8 cellular contexts compared by ENCODE assay signal in genomic region chr13:99605417-99606321, GRCh38. TPM values are rescaled to one million over a fixed set of nuclear protein-coding genes. Genes with fewer than 3 reads are reported as not detected.
DNase-seq lines count a peak whose midpoint lies in the region; ATAC-seq, FAIRE-seq and TF ChIP-seq lines count a peak whose summit lies in the region.

No MANE protein-coding gene starts in this region.

- no peaks in the 10 kb centered on the region for H3K9me3 Mint-ChIP-seq in CD8-positive, alpha-beta T cell

- peaks cover 49% of the 10 kb centered on the region for H3K4me1 Mint-ChIP-seq in CD8-positive, alpha-beta T cell (ENCODE audit: low read depth)

- no peaks in the 10 kb centered on the region for H3K9me3 ChIP-seq in CD8-positive, alpha-beta T cell (ENCODE audit: low read length)
- H3K9me3 ChIP-seq in Panc1 (ENCODE audit: control insufficient read depth, insufficient read depth, low read depth, low read length) (no peaks in the 10 kb centered on the region), cardiac muscle cell (ENCODE audit: low read depth) (no peaks in the 10 kb centered on the region), pancreas (no peaks in the 10 kb centered on the region)

- in situ Hi-C loops in Panc1 (cut with HindIII; ENCODE audit: low pct_unique_long_range_greater_than_20kb, low sequenced_read_pairs), result no loop called here

- no peaks in the 10 kb centered on the region for H3K27me3 Mint-ChIP-seq in CD8-positive, alpha-beta T cell (ENCODE audit: low read depth)

- DNase-seq in CD8-positive, alpha-beta T cell, result peak in 6 of 7 experiments; percentile 33 to 72 (median 52)
- no peak for DNase-seq in Panc1 (ENCODE audit: low read depth, low spot score)
- peak; percentile 15 for DNase-seq in activated gamma-delta T cell (lab: John Stamatoyannopoulos, UW)
- peak; percentile 48 to 52 for DNase-seq in cardiac muscle cell (ENCODE audit: low read depth in 1 of 2, low spot score in 1 of 2)
- DNase-seq in pancreas, result peak; percentile 65 to 79 (median 71)
- DNase-seq in foreskin melanocyte, result no peak

- ATAC-seq in CD8-positive, alpha-beta T cell, result peak; percentile 48
- ATAC-seq in GM19438 (IDR thresholded peaks at IDR 0.05; ENCODE audit: low read depth, unreplicated experiment) (peak; percentile 65), HG03469 (IDR thresholded peaks at IDR 0.05; ENCODE audit: unreplicated experiment) (peak; percentile 42), Panc1 (peak; percentile 79), pancreas (peak; percentile 66 to 86 (median 78))

- CTCF ChIA-PET in CD8-positive, alpha-beta T cell (lab: Charles Lee), result interaction anchor here (0.8 to 1.8 kb wide), 11 partner anchors 10 to 912 kb away, joined by 3 to 6 read pairs (median 3); no protein-coding TSS in a partner anchor
- CTCF ChIA-PET in Panc1 (lab: Charles Lee), result no interaction called here

- H3K4me3 Mint-ChIP-seq in CD8-positive, alpha-beta T cell, result peak overlapping the region; percentile 92

- POLR2A ChIA-PET in CD8-positive, alpha-beta T cell (lab: Charles Lee), result interaction anchor here (0.6 to 1.8 kb wide), 7 partner anchors 20 to 1069 kb away, joined by 3 to 19 read pairs (median 3); partner anchors contain the start of gene TMTC4
- POLR2A ChIA-PET in Panc1 (lab: Charles Lee), result interaction anchor here (0.5 kb wide), 1 partner anchor 28 kb away, joined by 8 read pairs; no protein-coding TSS in a partner anchor

- H3K36me3 ChIP-seq in CD8-positive, alpha-beta T cell (ENCODE audit: insufficient read depth, low read length), result no peaks in the 10 kb centered on the region
- H3K36me3 ChIP-seq in Panc1 (ENCODE audit: control insufficient read depth, insufficient read depth, low read length), result peaks cover 2% of the 10 kb centered on the region; the same call in 1 of the 2 replicates
- H3K36me3 ChIP-seq in cardiac muscle cell, result no peaks in the 10 kb centered on the region
- H3K36me3 ChIP-seq in pancreas, result no peaks in the 10 kb centered on the region

- no peak for FAIRE-seq in pancreas (lab: Jason Lieb, UNC)

- peaks cover 31% of the 10 kb centered on the region for H3K4me1 ChIP-seq in CD8-positive, alpha-beta T cell (ENCODE audit: insufficient read depth, low read length)
- peaks cover 12% of the 10 kb centered on the region for H3K4me1 ChIP-seq in Panc1 (ENCODE audit: control insufficient read depth, insufficient read depth, low read length)
- H3K4me1 ChIP-seq in cardiac muscle cell (ENCODE audit: low read depth), result no peaks in the 10 kb centered on the region
- H3K4me1 ChIP-seq in pancreas, result peaks cover 0 to 5% (median 3%) of the 10 kb centered on the region in 3 donors

- no TSS peak for BruUV-seq in Panc1 (replicated peaks; lab: Mats Ljungman, UMichigan)

- peak overlapping the region; percentile 34 for H3K27ac ChIP-seq in CD8-positive, alpha-beta T cell (ENCODE audit: low read depth, low read length)
- peak overlapping the region; percentile 57 for H3K27ac ChIP-seq in Panc1 (ENCODE audit: low read length)
- peak overlapping the region; percentile 44 for H3K27ac ChIP-seq in cardiac muscle cell
- H3K27ac ChIP-seq in pancreas, result peak overlapping the region; percentile 78 to 92 (median 89)

- H3K36me3 Mint-ChIP-seq in CD8-positive, alpha-beta T cell, result no peaks in the 10 kb centered on the region

- H3K27me3 ChIP-seq in CD8-positive, alpha-beta T cell (ENCODE audit: insufficient read depth, low read length), result no peaks in the 10 kb centered on the region
- no peaks in the 10 kb centered on the region for H3K27me3 ChIP-seq in Panc1 (ENCODE audit: control insufficient read depth, insufficient read depth, low read length)
- H3K27me3 ChIP-seq in cardiac muscle cell, result peaks cover 4% of the 10 kb centered on the region
- H3K27me3 ChIP-seq in pancreas, result no peaks in the 10 kb centered on the region

- TF ChIP-seq CTCF in CD8-positive, alpha-beta T cell (IDR thresholded peaks at IDR 0.05), result no peak
- no peak for TF ChIP-seq CTCF in Panc1 (IDR thresholded peaks at IDR 0.05)
- peak; percentile 12 for TF ChIP-seq CTCF in cardiac muscle cell (IDR thresholded peaks at IDR 0.05; ENCODE audit: low read depth, low read length)
- no peak for TF ChIP-seq CTCF in pancreas (IDR thresholded peaks at IDR 0.05)

- peak overlapping the region; percentile 59 for H3K4me3 ChIP-seq in CD8-positive, alpha-beta T cell (ENCODE audit: low read depth, low read length)
- peak overlapping the region; percentile 68 to 75 for H3K4me3 ChIP-seq in Panc1 (ENCODE audit: low read depth in 2 of 2, low read length in 2 of 2)
- peak overlapping the region; percentile 26 for H3K4me3 ChIP-seq in cardiac muscle cell
- H3K4me3 ChIP-seq in pancreas, result peak overlapping the region; percentile 11 to 70 (median 62)

- 17 to 18% methylated on average over 18 of the region's 18 CpGs for WGBS in pancreas, 2 donors

- intact Hi-C loops in CD8-positive, alpha-beta T cell (cut with DNase I, micrococcal nuclease), result loop anchor here (1.0 to 10.0 kb wide), 13 partner anchors 43 to 1629 kb away; partner anchors contain the start of genes GGACT (in 1 of the 2), STK24 (in 1 of the 2), TM9SF2 (in 1 of the 2) and ZIC2 (in 1 of the 2)
- intact Hi-C loops in Panc1 (cut with micrococcal nuclease; ENCODE audit: unreplicated experiment) (no loop called here), pancreas (cut with DNase I) (no loop called here)

- H3K27ac Mint-ChIP-seq in CD8-positive, alpha-beta T cell, result peak overlapping the region; percentile 92

RNA-seq across cellular contexts. Expression of gene CLYBL, which starts 0.8 kb away (rescaled TPM):
- 1 to 10 TPM; 2.5 to 4.1 TPM for total RNA-seq in CD8-positive, alpha-beta T cell
- total RNA-seq in Panc1 (2021; ENCODE audit: unreplicated experiment) (2.5 TPM), cardiac muscle cell (8.0 and 15.5 TPM in 2 replicates), pancreas (1 to 10 TPM; 3.9 to 5.9 (median 5.4) TPM)
- polyA plus RNA-seq in Panc1 (2012; ENCODE audit: insufficient read length), result 3.0 TPM
- polyA plus RNA-seq in cardiac muscle cell (10.3 and 27.2 TPM in 2 replicates), pancreas (1 to 10 TPM; 4.3 to 6.8 TPM)

Comparison
In these comparisons a context has a peak if more than half of its experiments do, and no peak if none do; other contexts are left out.
1. DNase-seq: peak in CD8-positive, alpha-beta T cell (6 of 7), activated gamma-delta T cell (single experiment), cardiac muscle cell (2 of 2) and pancreas (6 of 6); none in Panc1 (single experiment) and foreskin melanocyte (single experiment).
2. H3K27ac ChIP-seq: peak in every context shown above with its lines; median percentile 89 in pancreas; 57 in Panc1; 44 in cardiac muscle cell; 34 in CD8-positive, alpha-beta T cell.
3. intact Hi-C loops: an anchor here in CD8-positive, alpha-beta T cell (1.0 to 10.0 kb wide); none called in Panc1 and pancreas.
4. Peak in every context shown above with its lines, with median percentiles within 50 percentile points of each other: ATAC-seq and H3K4me3 ChIP-seq.